Comparison of ENCODE assay signal across 15 cellular contexts in the genomic region with DNA sequence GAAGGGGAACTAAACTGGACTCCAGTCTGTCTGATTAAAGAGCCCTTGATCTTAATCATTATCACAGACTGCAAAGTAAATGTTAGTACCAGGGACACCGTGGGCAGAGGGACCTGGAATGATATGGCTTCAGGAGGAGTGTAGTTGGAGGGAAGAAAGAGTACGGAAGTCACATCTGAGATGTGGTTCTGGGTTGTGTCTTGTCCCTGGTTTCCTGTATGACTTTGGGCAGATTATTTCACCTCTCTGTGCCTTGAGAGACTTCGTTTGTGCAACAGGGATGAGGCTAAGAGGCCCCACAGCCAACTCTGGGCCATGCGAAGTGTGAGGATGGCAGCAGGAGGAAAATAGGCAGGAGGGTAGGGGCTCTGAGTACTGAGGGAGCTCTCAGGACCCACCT.
DNase-seq lines count a peak whose midpoint lies in the region; ATAC-seq and TF ChIP-seq lines count a peak whose summit lies in the region.
"Had no signal": no experiment of that assay in that cellular context is flagged by ENCODE, and none has a peak within 500 bp of the region (broad histone marks: within the 10 kb centered on the region; RNA-seq: fewer than 3 reads in every experiment).

No MANE protein-coding gene starts in this region.

- peak; percentile 21 for DNase-seq in activated CD4-positive, alpha-beta T cell treated with anti-CD3 and anti-CD28 coated beads, Interleukin-2, amount 10 ng/mL, durations not matched to agents 7 days and 5 days
- no peak for DNase-seq in activated CD4-positive, alpha-beta T cell treated with anti-CD3 and anti-CD28 coated beads, Interleukin-2, amount 50 U/mL, for 48 hours
- no peak for DNase-seq in T-helper 17 cell
- DNase-seq in central memory CD8-positive, alpha-beta T cell (ENCODE audit: low spot score in 2 of 2): no peak
- DNase-seq in osteoblast (ENCODE audit: insufficient read length, low spot score, missing footprints): no peak
- DNase-seq in KBM-7: no peak
- no peak for DNase-seq in activated CD4-positive, alpha-beta T cell treated with anti-CD3 and anti-CD28 coated beads for 4 hours
- DNase-seq: Calu3, H9, lower lobe of right lung, MG63, spleen had no signal

- H3K27ac ChIP-seq in osteoblast (ENCODE audit: low read depth, low read length): no peak overlapping the region
- H3K27ac ChIP-seq: coronary artery, lower lobe of right lung, suprapubic skin had no signal

- H3K9me3 ChIP-seq in T-helper 17 cell (ENCODE audit: control insufficient read depth, low read length, poor library complexity, severe bottlenecking): no peaks in the 10 kb centered on the region
- no peaks in the 10 kb centered on the region for H3K9me3 ChIP-seq in osteoblast (ENCODE audit: low read depth, low read length)
- H3K9me3 ChIP-seq: lower lobe of right lung, MG63, spleen, suprapubic skin had no signal

- H3K4me1 Mint-ChIP-seq in activated CD4-positive, alpha-beta T cell treated with anti-CD3 and anti-CD28 coated beads, Interleukin-2, amount 10 ng/mL, durations not matched to agents 7 days and 5 days: peaks cover 17% of the 10 kb centered on the region
- peaks cover 8% of the 10 kb centered on the region for H3K4me1 Mint-ChIP-seq in T-helper 17 cell
- peaks cover 25% of the 10 kb centered on the region for H3K4me1 Mint-ChIP-seq in central memory CD8-positive, alpha-beta T cell

- H3K9me3 Mint-ChIP-seq in activated CD4-positive, alpha-beta T cell treated with anti-CD3 and anti-CD28 coated beads, Interleukin-2, amount 10 ng/mL, durations not matched to agents 7 days and 5 days: no peaks in the 10 kb centered on the region
- H3K9me3 Mint-ChIP-seq in central memory CD8-positive, alpha-beta T cell: no peaks in the 10 kb centered on the region
- H3K9me3 Mint-ChIP-seq: H9 had no signal

- H3K79me2 ChIP-seq in osteoblast (ENCODE audit: insufficient read depth, low read length): no peaks in the 10 kb centered on the region

- H3K27me3 ChIP-seq in osteoblast (ENCODE audit: insufficient read depth, low read length): no peaks in the 10 kb centered on the region
- H3K27me3 ChIP-seq: MG63, spleen, suprapubic skin had no signal

- TF ChIP-seq CTCF in osteoblast (IDR thresholded peaks at IDR 0.05; ENCODE audit: extremely low read depth, low read depth, low read length): no peak

- H3K36me3 ChIP-seq in osteoblast (ENCODE audit: insufficient read depth, low read length): no peaks in the 10 kb centered on the region
- H3K36me3 ChIP-seq: lower lobe of right lung, MG63, spleen, suprapubic skin had no signal

- H3K4me1 ChIP-seq in osteoblast (ENCODE audit: insufficient read depth, low read length): no peaks in the 10 kb centered on the region

- no peak overlapping the region for H3K4me2 ChIP-seq in osteoblast (ENCODE audit: insufficient read depth, low read length)

- no peak overlapping the region for H3K4me3 Mint-ChIP-seq in activated CD4-positive, alpha-beta T cell treated with anti-CD3 and anti-CD28 coated beads, Interleukin-2, amount 10 ng/mL, durations not matched to agents 7 days and 5 days
- H3K4me3 Mint-ChIP-seq in T-helper 17 cell: peak overlapping the region; percentile 63
- H3K4me3 Mint-ChIP-seq in central memory CD8-positive, alpha-beta T cell: peak overlapping the region; percentile 14
- H3K4me3 Mint-ChIP-seq: H9 had no signal

- H3K27ac Mint-ChIP-seq in activated CD4-positive, alpha-beta T cell treated with anti-CD3 and anti-CD28 coated beads, Interleukin-2, amount 10 ng/mL, durations not matched to agents 7 days and 5 days: peak overlapping the region; percentile 93
- H3K27ac Mint-ChIP-seq in T-helper 17 cell: peak overlapping the region; percentile 83
- peak overlapping the region; percentile 35 for H3K27ac Mint-ChIP-seq in central memory CD8-positive, alpha-beta T cell (ENCODE audit: low read depth)
- H3K27ac Mint-ChIP-seq: H9 had no signal

- POLR2A ChIA-PET in activated CD4-positive, alpha-beta T cell treated with anti-CD3 and anti-CD28 coated beads, Interleukin-2, amount 10 ng/mL, durations not matched to agents 7 days and 5 days (lab: Charles Lee): no interaction called here

- no peaks in the 10 kb centered on the region for H3K27me3 Mint-ChIP-seq in activated CD4-positive, alpha-beta T cell treated with anti-CD3 and anti-CD28 coated beads, Interleukin-2, amount 10 ng/mL, durations not matched to agents 7 days and 5 days
- no peaks in the 10 kb centered on the region for H3K27me3 Mint-ChIP-seq in T-helper 17 cell
- no peaks in the 10 kb centered on the region for H3K27me3 Mint-ChIP-seq in central memory CD8-positive, alpha-beta T cell

- ATAC-seq in T-helper 17 cell (peak; percentile 62), GM21367 (IDR thresholded peaks at IDR 0.05; ENCODE audit: unreplicated experiment) (no peak)
- peak; percentile 52 for ATAC-seq in central memory CD8-positive, alpha-beta T cell (replicated peaks; ENCODE audit: extremely low read depth, poor library complexity, severe bottlenecking)
- ATAC-seq: lower lobe of right lung had no signal

- no peaks in the 10 kb centered on the region for H3K36me3 Mint-ChIP-seq in activated CD4-positive, alpha-beta T cell treated with anti-CD3 and anti-CD28 coated beads, Interleukin-2, amount 10 ng/mL, durations not matched to agents 7 days and 5 days (ENCODE audit: low read depth)
- no peaks in the 10 kb centered on the region for H3K36me3 Mint-ChIP-seq in T-helper 17 cell (ENCODE audit: low read depth)
- no peaks in the 10 kb centered on the region for H3K36me3 Mint-ChIP-seq in central memory CD8-positive, alpha-beta T cell (ENCODE audit: insufficient read depth)

- in situ Hi-C loops in KBM-7 (cut with MboI; ENCODE audit: low pct_unique_long_range_greater_than_20kb, low sequenced_read_pairs): no loop called here

- H3K4me3 ChIP-seq in osteoblast (ENCODE audit: insufficient read depth, low read length): no peak overlapping the region
- H3K4me3 ChIP-seq: coronary artery, lower lobe of right lung, MG63, spleen, suprapubic skin had no signal

- H2AFZ ChIP-seq in osteoblast (ENCODE audit: low read length): peak overlapping the region; percentile 51

- H4K20me1 ChIP-seq in osteoblast (ENCODE audit: insufficient read depth, low read length): no peaks in the 10 kb centered on the region

- CTCF ChIA-PET in activated CD4-positive, alpha-beta T cell treated with anti-CD3 and anti-CD28 coated beads, Interleukin-2, amount 10 ng/mL, durations not matched to agents 7 days and 5 days (lab: Charles Lee): interaction anchor here (1.4 to 2.4 kb wide), 2 partner anchors 11 to 15 kb away, joined by 3 to 8 read pairs; no protein-coding TSS in a partner anchor

Comparison
In these comparisons a context has a peak if more than half of its experiments do, and no peak if none do; other contexts are left out.
1. H3K27ac Mint-ChIP-seq: peak in every context shown above with its lines; median percentile 93 in activated CD4-positive, alpha-beta T cell treated with anti-CD3 and anti-CD28 coated beads, Interleukin-2, amount 10 ng/mL, durations not matched to agents 7 days and 5 days; 83 in T-helper 17 cell; 35 in central memory CD8-positive, alpha-beta T cell.